ENCODE assay signal across 9 cellular contexts in the genomic region with DNA sequence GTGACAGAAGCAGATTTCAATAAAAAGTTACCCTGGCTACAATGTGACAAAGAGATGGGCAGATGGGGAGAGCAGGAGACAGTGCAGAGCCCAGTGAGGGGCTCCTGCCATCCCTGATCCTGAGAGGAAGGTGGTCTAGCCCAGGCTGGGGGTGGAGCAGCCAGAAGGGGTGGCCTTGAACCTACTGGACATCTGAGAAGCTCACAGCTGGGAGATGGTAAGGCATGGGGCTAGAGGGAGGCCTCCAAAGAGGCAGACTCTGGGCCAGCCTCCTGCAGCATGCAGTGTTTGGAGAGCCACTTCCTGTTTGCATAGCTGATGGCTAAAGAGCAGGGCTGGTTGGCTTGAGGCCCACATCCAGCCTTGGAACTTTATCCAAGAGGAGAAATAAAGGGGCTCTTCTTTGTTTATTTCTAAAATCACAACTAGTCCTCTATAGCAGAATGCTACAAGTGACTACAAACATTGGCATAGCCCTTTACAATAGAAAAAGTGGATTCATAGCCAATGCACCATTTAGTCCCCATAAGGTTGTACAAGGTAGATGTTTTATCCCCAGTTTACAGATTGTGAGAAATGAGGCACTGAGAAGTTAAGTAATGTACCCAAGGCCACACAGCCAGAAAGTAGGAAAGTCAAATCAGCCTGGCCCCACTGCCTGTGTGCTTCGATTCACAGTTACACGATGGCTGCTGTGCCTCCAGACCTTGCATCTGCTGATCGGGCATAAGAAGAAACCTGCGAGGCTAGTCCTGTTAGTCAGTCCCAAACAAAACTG. TPM values are rescaled to one million over a fixed set of nuclear protein-coding genes. Genes with fewer than 3 reads are reported as not detected.
DNase-seq lines count a peak whose midpoint lies in the region; ATAC-seq and TF ChIP-seq lines count a peak whose summit lies in the region.
"Had no signal": no experiment of that assay in that cellular context is flagged by ENCODE, and none has a peak within 500 bp of the region (broad histone marks: within the 10 kb centered on the region; RNA-seq: fewer than 3 reads in every experiment).

No MANE protein-coding gene starts in this region.

- H3K4me3 ChIP-seq in Loucy (ENCODE audit: low read length, poor library complexity, severe bottlenecking) (no peak overlapping the region), endocrine pancreas (ENCODE audit: control insufficient read depth, insufficient read depth, low read length) (no peak overlapping the region), coronary artery (no peak overlapping the region)

- DNase-seq in DMS53 (lab: John Stamatoyannopoulos, UW), result peak; percentile 85
- DNase-seq in myocyte (ENCODE audit: low read depth), result peak; percentile 40
- no peak for DNase-seq in coronary artery (ENCODE audit: low spot score)
- DNase-seq in effector memory CD8-positive, alpha-beta T cell, result no peak
- DNase-seq: foreskin melanocyte, NCI-H446 treated with DMSO at 0.1 percent for 48 hours had no signal

- H3K27me3 ChIP-seq in Loucy (ENCODE audit: insufficient read depth, low read length, poor library complexity, severe bottlenecking) (no peaks in the 10 kb centered on the region), endocrine pancreas (ENCODE audit: control insufficient read depth, insufficient read depth, low read length) (no peaks in the 10 kb centered on the region)

- H3F3A ChIP-seq in Loucy (ENCODE audit: low read depth), result no peaks in the 10 kb centered on the region

- peak overlapping the region; percentile 65 for H3K9ac ChIP-seq in Loucy (ENCODE audit: low read depth, low read length, poor library complexity, severe bottlenecking)
- peak overlapping the region; percentile 36 for H3K9ac ChIP-seq in endocrine pancreas (ENCODE audit: control insufficient read depth, insufficient read depth, low read length)

- peaks cover 38% of the 10 kb centered on the region for H3K4me1 ChIP-seq in Loucy (ENCODE audit: insufficient read depth, low read length, poor library complexity, severe bottlenecking)
- H3K4me1 ChIP-seq in endocrine pancreas (ENCODE audit: control insufficient read depth, insufficient read depth, low read length), result peaks cover 7% of the 10 kb centered on the region

- H3K27ac Mint-ChIP-seq in effector memory CD8-positive, alpha-beta T cell, result peak overlapping the region in 1 of 2 donors; percentile 47

- ATAC-seq in effector memory CD8-positive, alpha-beta T cell (replicated peaks), result no peak
- no peak for ATAC-seq in HG02981 (IDR thresholded peaks at IDR 0.05; ENCODE audit: unreplicated experiment)

- H3K4me2 ChIP-seq in Loucy (ENCODE audit: low read depth, low read length, poor library complexity, severe bottlenecking), result no peak overlapping the region

- H3K9me3 ChIP-seq in Loucy (ENCODE audit: insufficient read depth, low read depth, low read length), result no peaks in the 10 kb centered on the region
- no peaks in the 10 kb centered on the region for H3K9me3 ChIP-seq in endocrine pancreas (ENCODE audit: control insufficient read depth, low read length)

- no peaks in the 10 kb centered on the region for H3K9me2 ChIP-seq in Loucy (replicated peaks; ENCODE audit: low read depth, low read length)

- H3K4me3 Mint-ChIP-seq in effector memory CD8-positive, alpha-beta T cell, result no peak overlapping the region

- no peaks in the 10 kb centered on the region for H3K79me2 ChIP-seq in Loucy (ENCODE audit: insufficient read depth, low read length)

- no peak overlapping the region for H3K27ac ChIP-seq in coronary artery

- H3K9me3 Mint-ChIP-seq in effector memory CD8-positive, alpha-beta T cell, result no peaks in the 10 kb centered on the region

- H3K27me3 Mint-ChIP-seq in effector memory CD8-positive, alpha-beta T cell, result peaks cover 19 to 25% of the 10 kb centered on the region in 2 donors

- TF ChIP-seq CTCF in Loucy (conservative IDR thresholded peaks at IDR 0.05; ENCODE audit: low read length), result no peak
- TF ChIP-seq CTCF in coronary artery (IDR thresholded peaks at IDR 0.05), result no peak

- peak overlapping the region; percentile 71 for H2AFZ ChIP-seq in Loucy (ENCODE audit: low read length)

- H3K4me1 Mint-ChIP-seq in effector memory CD8-positive, alpha-beta T cell (ENCODE audit: low read depth in 2 of 2), result peaks cover 19 to 24% of the 10 kb centered on the region in 2 donors

- no peaks in the 10 kb centered on the region for H3K36me3 Mint-ChIP-seq in effector memory CD8-positive, alpha-beta T cell (ENCODE audit: insufficient read depth)

- H4K20me1 ChIP-seq in Loucy (ENCODE audit: insufficient read depth, low read length, poor library complexity, severe bottlenecking), result no peaks in the 10 kb centered on the region

- H3K36me3 ChIP-seq in Loucy (ENCODE audit: insufficient read depth, low read length) (no peaks in the 10 kb centered on the region), endocrine pancreas (ENCODE audit: control insufficient read depth, insufficient read depth, low read length) (no peaks in the 10 kb centered on the region)

RNA-seq across cellular contexts. Expression of a gene that starts 4.6 kb away (rescaled TPM):
- 1.6 and 4.6 TPM in 2 replicates for total RNA-seq in myocyte
- 1.6 TPM for polyA plus RNA-seq in myocyte (2012)

RNA-seq across cellular contexts. Expression of a gene that starts 11.8 kb away (rescaled TPM):
- 0.05 and 0.08 TPM in 2 replicates for total RNA-seq in myocyte
- polyA plus RNA-seq in myocyte (2012), result 0.64 TPM

RNA-seq across cellular contexts. Expression of a gene that starts 54.9 kb away (rescaled TPM):
- not detected in 2 replicates for total RNA-seq in myocyte
- polyA plus RNA-seq in myocyte (2012), result not detected

Comparison
In these comparisons a context has a peak if more than half of its experiments do, and no peak if none do; other contexts are left out.
1. DNase-seq: peak in DMS53 (single experiment) and myocyte (single experiment); none in coronary artery (single experiment) and effector memory CD8-positive, alpha-beta T cell (0 of 3).